Comparison of ENCODE assay signal across 1 cellular context in genomic region chr5:127875235-127876021, GRCh38.
TF ChIP-seq lines count a peak whose summit lies in the region.

No MANE protein-coding gene starts in this region.

TF ChIP-seq in HEK293, 187 proteins besides CTCF, POLR2A, EP300 and RAD21 (continued from another document and continues in another):
- no peak for TF ChIP-seq ZNF561 (tag by site-specific recombination; IDR thresholded peaks at IDR 0.05; ENCODE audit: borderline replicate concordance)
- no peak for TF ChIP-seq WT1 (tag by site-specific recombination; IDR thresholded peaks at IDR 0.05)
- no peak for TF ChIP-seq ZNF560 (tag by site-specific recombination; IDR thresholded peaks at IDR 0.05; ENCODE audit: borderline replicate concordance)
- no peak for TF ChIP-seq ZSCAN5A (tag by site-specific recombination; IDR thresholded peaks at IDR 0.05)
- no peak for TF ChIP-seq ZNF548 (tag by site-specific recombination; IDR thresholded peaks at IDR 0.05)
- no peak for TF ChIP-seq PRDM4 (tag by site-specific recombination; IDR thresholded peaks at IDR 0.05)
- no peak for TF ChIP-seq ZNF223 (tag by site-specific recombination; IDR thresholded peaks at IDR 0.05)
- TF ChIP-seq TCF7L2 (IDR thresholded peaks at IDR 0.05; ENCODE audit: borderline replicate concordance, low read depth, low read length): no peak
- TF ChIP-seq HOXD13 (CRISPR knock-in tag; IDR thresholded peaks at IDR 0.05; ENCODE audit: borderline replicate concordance): no peak
- TF ChIP-seq ZBTB26 (tag by site-specific recombination; optimal IDR thresholded peaks at IDR 0.05): no peak
- no peak for TF ChIP-seq SP7 (tag by site-specific recombination; IDR thresholded peaks at IDR 0.05)
- TF ChIP-seq ZBTB21 (tag by site-specific recombination; IDR thresholded peaks at IDR 0.05): no peak
- TF ChIP-seq ZNF398 (tag by site-specific recombination; IDR thresholded peaks at IDR 0.05): no peak
- no peak for TF ChIP-seq OVOL3 (tag by site-specific recombination; IDR thresholded peaks at IDR 0.05)
- TF ChIP-seq ZNF585B (tag by site-specific recombination; IDR thresholded peaks at IDR 0.05): no peak
- no peak for TF ChIP-seq ZNF449 (tag by site-specific recombination; IDR thresholded peaks at IDR 0.05)
- no peak for TF ChIP-seq ZNF670 (tag by site-specific recombination; IDR thresholded peaks at IDR 0.05; ENCODE audit: low read depth)
- no peak for TF ChIP-seq ZNF221 (tag by site-specific recombination; IDR thresholded peaks at IDR 0.05; ENCODE audit: borderline replicate concordance)
- no peak for TF ChIP-seq KLF8 (tag by site-specific recombination; IDR thresholded peaks at IDR 0.05)
- TF ChIP-seq REPIN1 (tag by site-specific recombination; IDR thresholded peaks at IDR 0.05; ENCODE audit: low read depth): no peak
- TF ChIP-seq ZNF23 (tag by site-specific recombination; IDR thresholded peaks at IDR 0.05; ENCODE audit: borderline replicate concordance): no peak
- TF ChIP-seq TRIM28 (IDR thresholded peaks at IDR 0.05; ENCODE audit: borderline replicate concordance, low read length): 0 out of 2 replicates have a peak, but pooled peaks have one; percentile 58
- TF ChIP-seq ZNF146 (tag by site-specific recombination; IDR thresholded peaks at IDR 0.05): no peak
- TF ChIP-seq ZNF416 (tag by site-specific recombination; IDR thresholded peaks at IDR 0.05): no peak
- TF ChIP-seq ZNF830 (tag by site-specific recombination; IDR thresholded peaks at IDR 0.05; ENCODE audit: low read depth): no peak
- TF ChIP-seq ZNF239 (tag by site-specific recombination; IDR thresholded peaks at IDR 0.05): no peak
- peak; percentile 21; the same call in 1 of the 2 replicates for TF ChIP-seq ZNF335 (tag by site-specific recombination; conservative IDR thresholded peaks at IDR 0.05)
- TF ChIP-seq MYNN (tag by site-specific recombination; IDR thresholded peaks at IDR 0.05; ENCODE audit: borderline replicate concordance): no peak
- TF ChIP-seq ZNF132 (tag by site-specific recombination; IDR thresholded peaks at IDR 0.05; ENCODE audit: borderline replicate concordance): no peak
- no peak for TF ChIP-seq ZNF514 (tag by site-specific recombination; IDR thresholded peaks at IDR 0.05)
- TF ChIP-seq ZNF558 (tag by site-specific recombination; IDR thresholded peaks at IDR 0.05): no peak
- peak; percentile 38; the same call in 1 of the 2 replicates for TF ChIP-seq ZBTB48 (tag by site-specific recombination; IDR thresholded peaks at IDR 0.05)
- peak; percentile 76 for TF ChIP-seq ZNF341 (tag by site-specific recombination; IDR thresholded peaks at IDR 0.05; ENCODE audit: low read depth)
- TF ChIP-seq ZNF704 (tag by site-specific recombination; IDR thresholded peaks at IDR 0.05): no peak
- peak; percentile 93 for TF ChIP-seq PRDM1 (tag by site-specific recombination; IDR thresholded peaks at IDR 0.05)
- no peak for TF ChIP-seq ZNF768 (tag by site-specific recombination; IDR thresholded peaks at IDR 0.05)
- no peak for TF ChIP-seq KLF16 (tag by site-specific recombination; IDR thresholded peaks at IDR 0.05)
- no peak for TF ChIP-seq ZNF555 (tag by site-specific recombination; conservative IDR thresholded peaks at IDR 0.05)
- TF ChIP-seq ZNF121 (tag by site-specific recombination; IDR thresholded peaks at IDR 0.05): no peak
- TF ChIP-seq HIC1 (tag by site-specific recombination; IDR thresholded peaks at IDR 0.05): no peak
- no peak for TF ChIP-seq YY1 (tag by site-specific recombination; IDR thresholded peaks at IDR 0.05)
- no peak for TF ChIP-seq BCL11B (tag by site-specific recombination; IDR thresholded peaks at IDR 0.05; ENCODE audit: low read depth)
- no peak for TF ChIP-seq ZBTB7A (tag by site-specific recombination; IDR thresholded peaks at IDR 0.05; ENCODE audit: low read depth)
- TF ChIP-seq ZNF529 (tag by site-specific recombination; IDR thresholded peaks at IDR 0.05; ENCODE audit: insufficient replicate concordance): no peak
- TF ChIP-seq ZNF155 (tag by site-specific recombination; IDR thresholded peaks at IDR 0.05): no peak
- no peak for TF ChIP-seq IKZF3 (tag by site-specific recombination; IDR thresholded peaks at IDR 0.05)
- peak; percentile 46; the same call in 1 of the 2 replicates for TF ChIP-seq ZSCAN30 (tag by site-specific recombination; IDR thresholded peaks at IDR 0.05)
- no peak for TF ChIP-seq ZFP69B (tag by site-specific recombination; IDR thresholded peaks at IDR 0.05)
- no peak for TF ChIP-seq ZNF18 (tag by site-specific recombination; IDR thresholded peaks at IDR 0.05)
- no peak for TF ChIP-seq MZF1 (tag by site-specific recombination; IDR thresholded peaks at IDR 0.05; ENCODE audit: borderline replicate concordance)
- 0 out of 2 replicates have a peak, but pooled peaks have one; percentile 21 for TF ChIP-seq MEIS1 (CRISPR knock-in tag; IDR thresholded peaks at IDR 0.05; ENCODE audit: borderline replicate concordance)
- TF ChIP-seq TSHZ1 (tag by site-specific recombination; IDR thresholded peaks at IDR 0.05; ENCODE audit: borderline replicate concordance): no peak
- no peak for TF ChIP-seq ZNF544 (tag by site-specific recombination; IDR thresholded peaks at IDR 0.05)
- no peak for TF ChIP-seq ZNF510 (tag by site-specific recombination; IDR thresholded peaks at IDR 0.05; ENCODE audit: insufficient replicate concordance)
- no peak for TF ChIP-seq ZNF426 (tag by site-specific recombination; IDR thresholded peaks at IDR 0.05)
